ENCODE assay signal across 15 cellular contexts in the genomic region with DNA sequence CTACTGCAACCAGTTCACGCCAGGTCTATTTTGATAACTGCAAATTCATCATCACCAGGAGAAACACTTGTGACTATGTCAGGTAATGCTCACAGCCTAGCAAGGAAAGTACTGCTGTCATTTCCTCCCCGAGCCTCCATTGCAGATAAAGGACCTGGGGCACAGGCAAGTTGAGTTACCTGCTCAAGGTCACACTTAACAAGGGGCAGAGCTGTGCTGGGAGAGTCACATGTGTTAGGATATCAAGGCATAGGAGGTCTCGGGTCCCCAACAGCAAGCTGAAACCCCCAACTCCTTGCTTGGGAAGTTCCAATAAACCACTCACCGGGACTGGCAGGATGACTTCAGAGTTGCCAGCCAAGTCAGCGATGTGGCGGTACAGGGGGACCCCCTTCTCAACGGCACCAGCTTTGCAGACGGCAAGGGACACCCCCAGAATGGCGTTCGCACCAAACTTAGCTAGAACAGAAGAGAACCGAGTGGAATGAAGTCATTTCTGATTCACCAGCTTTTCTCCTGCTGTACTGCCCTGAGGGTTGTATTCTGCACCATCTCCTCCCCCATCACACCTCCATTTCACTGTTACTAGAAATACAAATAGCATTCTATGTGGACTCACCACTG. TPM values are rescaled to one million over a fixed set of nuclear protein-coding genes. Genes with fewer than 3 reads are reported as not detected.
A peak's percentile ranks its signal among the peaks of the same experiment; 100 is the strongest.
DNase-seq lines count a peak whose midpoint lies in the region; ATAC-seq lines count a peak whose summit lies in the region.
"Had no signal": no experiment of that assay in that cellular context is flagged by ENCODE, and none has a peak within 500 bp of the region (broad histone marks: within the 10 kb centered on the region; RNA-seq: fewer than 3 reads in every experiment).

No MANE protein-coding gene starts in this region.

- H3K36me3 ChIP-seq in mesodermal cell (ENCODE audit: control insufficient read depth, insufficient read depth, low read length): peaks cover 100% of the 10 kb centered on the region

- no peak overlapping the region for H3K4me3 Mint-ChIP-seq in T-helper 2 cell treated with Interferon-gamma antibody and Interleukin-4, amounts not matched to agents 5 μg/mL and 100 μg/mL, for 36 hours
- no peak overlapping the region for H3K4me3 Mint-ChIP-seq in activated CD4-positive, alpha-beta memory T cell treated with anti-CD3 and anti-CD28 coated beads, Interleukin-2, amount 10 ng/mL, durations not matched to agents 7 days and 5 days
- H3K4me3 Mint-ChIP-seq: activated B cell treated with CpG ODN at 0.5 μM for 24 hours had no signal

- H3K4me1 ChIP-seq in mesodermal cell (ENCODE audit: control insufficient read depth, insufficient read depth, low read length, poor library complexity, severe bottlenecking): peaks cover 49% of the 10 kb centered on the region

- H3K27ac ChIP-seq in mesodermal cell (ENCODE audit: low read depth, low read length, severe bottlenecking): peak overlapping the region; percentile 29
- H3K27ac ChIP-seq: SJCRH30 had no signal

- peaks cover 91% of the 10 kb centered on the region for H3K36me3 Mint-ChIP-seq in T-helper 2 cell treated with Interferon-gamma antibody and Interleukin-4, amounts not matched to agents 5 μg/mL and 100 μg/mL, for 36 hours (ENCODE audit: low read depth)
- H3K36me3 Mint-ChIP-seq in activated CD4-positive, alpha-beta memory T cell treated with anti-CD3 and anti-CD28 coated beads, Interleukin-2, amount 10 ng/mL, durations not matched to agents 7 days and 5 days (ENCODE audit: low read depth): peaks cover 95% of the 10 kb centered on the region

- peaks cover 48% of the 10 kb centered on the region for H3K4me1 Mint-ChIP-seq in T-helper 2 cell treated with Interferon-gamma antibody and Interleukin-4, amounts not matched to agents 5 μg/mL and 100 μg/mL, for 36 hours (ENCODE audit: low read depth)
- H3K4me1 Mint-ChIP-seq in activated CD4-positive, alpha-beta memory T cell treated with anti-CD3 and anti-CD28 coated beads, Interleukin-2, amount 10 ng/mL, durations not matched to agents 7 days and 5 days: peaks cover 69% of the 10 kb centered on the region

- DNase-seq in T-helper 2 cell treated with Interferon-gamma antibody and Interleukin-4, amounts not matched to agents 5 μg/mL and 100 μg/mL, for 36 hours (ENCODE audit: low spot score): peak; percentile 29
- DNase-seq in T-helper 2 cell: no peak
- peak; percentile 56 for DNase-seq in ELR (ENCODE audit: low read depth)
- no peak for DNase-seq in activated CD4-positive, alpha-beta memory T cell treated with anti-CD3 and anti-CD28 coated beads, Interleukin-2, amount 10 ng/mL, durations not matched to agents 7 days and 5 days
- DNase-seq in H4 (ENCODE audit: low spot score): no peak
- DNase-seq: activated B cell treated with CpG ODN at 0.5 μM for 24 hours; aorta; effector CD4-positive, alpha-beta T cell; NCI-H1436; NCI-H524 treated with DMSO at 0.1 percent for 48 hours; right cardiac atrium; SJCRH30 had no signal

- no peak overlapping the region for H3K4me3 ChIP-seq in mesodermal cell (ENCODE audit: extremely low read depth, insufficient read depth, low read length, poor library complexity, severe bottlenecking)
- H3K4me3 ChIP-seq: SJCRH30 had no signal

- WGBS in mesodermal cell (ENCODE audit: insufficient coverage in 2 of 2), 2 experiments: 81 to 85% methylated on average over 11 of the region's 11 CpGs

- peak overlapping the region; percentile 72 for H3K27ac Mint-ChIP-seq in T-helper 2 cell treated with Interferon-gamma antibody and Interleukin-4, amounts not matched to agents 5 μg/mL and 100 μg/mL, for 36 hours
- peak overlapping the region; percentile 70 for H3K27ac Mint-ChIP-seq in activated CD4-positive, alpha-beta memory T cell treated with anti-CD3 and anti-CD28 coated beads, Interleukin-2, amount 10 ng/mL, durations not matched to agents 7 days and 5 days
- H3K27ac Mint-ChIP-seq: activated B cell treated with CpG ODN at 0.5 μM for 24 hours had no signal

- no peaks in the 10 kb centered on the region for H3K27me3 Mint-ChIP-seq in T-helper 2 cell treated with Interferon-gamma antibody and Interleukin-4, amounts not matched to agents 5 μg/mL and 100 μg/mL, for 36 hours (ENCODE audit: low read depth)
- no peaks in the 10 kb centered on the region for H3K27me3 Mint-ChIP-seq in activated CD4-positive, alpha-beta memory T cell treated with anti-CD3 and anti-CD28 coated beads, Interleukin-2, amount 10 ng/mL, durations not matched to agents 7 days and 5 days
- H3K27me3 Mint-ChIP-seq: activated B cell treated with CpG ODN at 0.5 μM for 24 hours had no signal

- CTCF ChIA-PET in activated CD4-positive, alpha-beta memory T cell treated with anti-CD3 and anti-CD28 coated beads, Interleukin-2, amount 10 ng/mL, durations not matched to agents 7 days and 5 days (lab: Charles Lee): interaction anchor here (0.7 to 4.5 kb wide), 3 partner anchors 8 to 138 kb away, joined by 3 to 20 read pairs (median 5); no protein-coding TSS in a partner anchor

- no peaks in the 10 kb centered on the region for H3K9me3 ChIP-seq in mesodermal cell (ENCODE audit: control insufficient read depth, low read length)
- H3K9me3 ChIP-seq: SJCRH30 had no signal

- ATAC-seq in HG02678 (IDR thresholded peaks at IDR 0.05; ENCODE audit: unreplicated experiment) (no peak), GM18868 (IDR thresholded peaks at IDR 0.05; ENCODE audit: unreplicated experiment) (no peak)
- ATAC-seq: right cardiac atrium had no signal

- no peaks in the 10 kb centered on the region for H3K9me3 Mint-ChIP-seq in T-helper 2 cell treated with Interferon-gamma antibody and Interleukin-4, amounts not matched to agents 5 μg/mL and 100 μg/mL, for 36 hours
- H3K9me3 Mint-ChIP-seq in activated CD4-positive, alpha-beta memory T cell treated with anti-CD3 and anti-CD28 coated beads, Interleukin-2, amount 10 ng/mL, durations not matched to agents 7 days and 5 days: no peaks in the 10 kb centered on the region
- H3K9me3 Mint-ChIP-seq: activated B cell treated with CpG ODN at 0.5 μM for 24 hours had no signal

- POLR2A ChIA-PET in activated CD4-positive, alpha-beta memory T cell treated with anti-CD3 and anti-CD28 coated beads, Interleukin-2, amount 10 ng/mL, durations not matched to agents 7 days and 5 days (lab: Charles Lee): interaction anchor here (0.9 to 14.5 kb wide), 7 partner anchors 7 to 138 kb away, joined by 3 to 221 read pairs (median 7); a partner anchor contains a TSS

RNA-seq across cellular contexts. Expression of a gene that starts 11.6 kb away (rescaled TPM):
- 1,000 to 10,000 TPM; 2,453 to 2,472 TPM for total RNA-seq in activated CD4-positive, alpha-beta memory T cell treated with anti-CD3 and anti-CD28 coated beads, Interleukin-2, amount 10 ng/mL, durations not matched to agents 7 days and 5 days
- polyA plus RNA-seq in mesodermal cell (2013, experiment 1 of 2): 1,433 TPM
- 1,329 TPM for polyA plus RNA-seq in mesodermal cell (2013, experiment 2 of 2)
- 2,952 and 3,019 TPM in 2 replicates for total RNA-seq in H4 (2014; rRNA removed; shearing (Covaris generic))

RNA-seq across cellular contexts. Expression of a gene that starts 49.5 kb away (rescaled TPM):
- 100 to 1,000 TPM in 1 of 2 experiments, 10 to 100 TPM in 1; 96.6 to 101 TPM for total RNA-seq in activated CD4-positive, alpha-beta memory T cell treated with anti-CD3 and anti-CD28 coated beads, Interleukin-2, amount 10 ng/mL, durations not matched to agents 7 days and 5 days
- polyA plus RNA-seq in mesodermal cell (2013, experiment 1 of 2): 92.8 TPM
- 89.3 TPM for polyA plus RNA-seq in mesodermal cell (2013, experiment 2 of 2)
- total RNA-seq in H4 (2014; rRNA removed; shearing (Covaris generic)): 14.0 and 19.1 TPM in 2 replicates

Comparison
In these comparisons a context has a peak if more than half of its experiments do, and no peak if none do; other contexts are left out.
1. DNase-seq: peak in T-helper 2 cell treated with Interferon-gamma antibody and Interleukin-4, amounts not matched to agents 5 μg/mL and 100 μg/mL, for 36 hours (single experiment) and ELR (single experiment); none in T-helper 2 cell (0 of 5), activated CD4-positive, alpha-beta memory T cell treated with anti-CD3 and anti-CD28 coated beads, Interleukin-2, amount 10 ng/mL, durations not matched to agents 7 days and 5 days (single experiment) and H4 (single experiment).